Comparison of ENCODE assay signal across 24 cellular contexts in genomic region chr1:98482611-98483010, GRCh38.
A peak's percentile ranks its signal among the peaks of the same experiment; 100 is the strongest.
DNase-seq lines count a peak whose midpoint lies in the region; ATAC-seq, FAIRE-seq and TF ChIP-seq lines count a peak whose summit lies in the region.
"Had no signal": no experiment of that assay in that cellular context is flagged by ENCODE, and none has a peak within 500 bp of the region (broad histone marks: within the 10 kb centered on the region; RNA-seq: fewer than 3 reads in every experiment).

No MANE protein-coding gene starts in this region.

- no peaks in the 10 kb centered on the region for H3K36me3 ChIP-seq in A673 (ENCODE audit: insufficient read depth, low read length, poor library complexity, severe bottlenecking)
- no peaks in the 10 kb centered on the region for H3K36me3 ChIP-seq in PC-9 (ENCODE audit: low read depth)
- H3K36me3 ChIP-seq in neural progenitor cell, result no peaks in the 10 kb centered on the region
- H3K36me3 ChIP-seq in heart left ventricle, result no peaks in the 10 kb centered on the region
- H3K36me3 ChIP-seq: BE2C; BLaER1 treated with 17β-estradiol and CSF1 and Interleukin-3, amounts not matched to agents 10 nM and 100 nM had no signal

- ATAC-seq in heart left ventricle, result no peak
- ATAC-seq: GM12878 had no signal

- BruUV-seq in A673 (replicated peaks; lab: Mats Ljungman, UMichigan) (no TSS peak), PC-9 (replicated peaks; lab: Mats Ljungman, UMichigan) (no TSS peak)

- H3K4me2 ChIP-seq in PC-9 (no peak overlapping the region), neural progenitor cell (no peak overlapping the region)
- H3K4me2 ChIP-seq: BLaER1 treated with 17β-estradiol and CSF1 and Interleukin-3, amounts not matched to agents 10 nM and 100 nM had no signal

- H3K4me1 ChIP-seq in A673 (ENCODE audit: insufficient read depth, low read length, poor library complexity, severe bottlenecking) (peaks cover 6% of the 10 kb centered on the region), PC-9 (replicated peaks; ENCODE audit: insufficient read depth) (no peaks in the 10 kb centered on the region), neural progenitor cell (no peaks in the 10 kb centered on the region), heart left ventricle (no peaks in the 10 kb centered on the region)
- H3K4me1 ChIP-seq: BLaER1 treated with 17β-estradiol and CSF1 and Interleukin-3, amounts not matched to agents 10 nM and 100 nM had no signal

- peak overlapping the region; percentile 28 for H3K27ac Mint-ChIP-seq in neural progenitor cell
- H3K27ac Mint-ChIP-seq in activated naive CD4-positive, alpha-beta T cell treated with anti-CD3 and anti-CD28 coated beads, Interleukin-2, amount 10 ng/mL, durations not matched to agents 7 days and 5 days, result no peak overlapping the region
- H3K27ac Mint-ChIP-seq: CD14-positive monocyte; CD4-positive, alpha-beta T cell; CD8-positive, alpha-beta memory T cell had no signal

- WGBS in heart left ventricle, 4 donors, result 81 to 84% (median 82%) methylated on average over 3 of the region's 3 CpGs

- H3K36me3 Mint-ChIP-seq in neural progenitor cell, result no peaks in the 10 kb centered on the region
- no peaks in the 10 kb centered on the region for H3K36me3 Mint-ChIP-seq in activated naive CD4-positive, alpha-beta T cell treated with anti-CD3 and anti-CD28 coated beads, Interleukin-2, amount 10 ng/mL, durations not matched to agents 7 days and 5 days
- H3K36me3 Mint-ChIP-seq: CD14-positive monocyte; CD8-positive, alpha-beta memory T cell had no signal

- no peak overlapping the region for H3K9ac ChIP-seq in neural progenitor cell
- H3K9ac ChIP-seq: BLaER1 treated with 17β-estradiol and CSF1 and Interleukin-3, amounts not matched to agents 10 nM and 100 nM had no signal

- H3K27me3 ChIP-seq in A673 (replicated peaks; ENCODE audit: insufficient read depth, low read depth, low read length, poor library complexity) (no peaks in the 10 kb centered on the region), PC-9 (ENCODE audit: insufficient read depth, low read depth) (no peaks in the 10 kb centered on the region), neural progenitor cell (no peaks in the 10 kb centered on the region), heart left ventricle (peaks cover 0 to 4% (median 0%) of the 10 kb centered on the region in 9 donors)
- H3K27me3 ChIP-seq: BE2C; BLaER1 treated with 17β-estradiol and CSF1 and Interleukin-3, amounts not matched to agents 10 nM and 100 nM had no signal

- H3F3A ChIP-seq in PC-9 (ENCODE audit: insufficient read depth, low read depth) (no peaks in the 10 kb centered on the region), neural progenitor cell (ENCODE audit: low read depth) (no peaks in the 10 kb centered on the region)

- FAIRE-seq in H54 (lab: Jason Lieb, UNC), result peak; percentile 76
- FAIRE-seq: A204.1, GM12878 had no signal

- H3K4me3 ChIP-seq in A673 (ENCODE audit: low read depth, low read length, poor library complexity, severe bottlenecking), result no peak overlapping the region
- H3K4me3 ChIP-seq in PC-9, result no peak overlapping the region
- H3K4me3 ChIP-seq in neural progenitor cell, result no peak overlapping the region
- H3K4me3 ChIP-seq in heart left ventricle, result no peak overlapping the region
- H3K4me3 ChIP-seq: BLaER1 treated with 17β-estradiol and CSF1 and Interleukin-3, amounts not matched to agents 10 nM and 100 nM; GM12878 had no signal

- H3K9me3 Mint-ChIP-seq in neural progenitor cell, result no peaks in the 10 kb centered on the region
- H3K9me3 Mint-ChIP-seq in activated naive CD4-positive, alpha-beta T cell treated with anti-CD3 and anti-CD28 coated beads, Interleukin-2, amount 10 ng/mL, durations not matched to agents 7 days and 5 days, result no peaks in the 10 kb centered on the region
- H3K9me3 Mint-ChIP-seq: CD14-positive monocyte; CD4-positive, alpha-beta T cell; CD8-positive, alpha-beta memory T cell had no signal

- TF ChIP-seq CTCF in A673 (conservative IDR thresholded peaks at IDR 0.05; ENCODE audit: low read depth, low read length) (no peak), PC-9 (conservative IDR thresholded peaks at IDR 0.05) (no peak), neural progenitor cell (IDR thresholded peaks at IDR 0.05) (no peak), heart left ventricle (IDR thresholded peaks at IDR 0.05) (no peak)

- peak; percentile 25 for DNase-seq in A673 (ENCODE audit: low spot score)
- DNase-seq in H54 (ENCODE audit: insufficient read length, low spot score), result no peak
- no peak for DNase-seq in PC-9
- DNase-seq in neural progenitor cell (ENCODE audit: low spot score), result peak; percentile 20
- no peak for DNase-seq in activated naive CD4-positive, alpha-beta T cell treated with anti-CD3 and anti-CD28 coated beads, Interleukin-2, amount 10 ng/mL, durations not matched to agents 7 days and 5 days
- DNase-seq in heart left ventricle, result no peak
- no peak for DNase-seq in activated CD4-positive, CD25-positive, alpha-beta regulatory T cell (lab: John Stamatoyannopoulos, UW)
- DNase-seq in NCI-H2227 treated with DMSO at 0.1 percent for 48 hours (lab: John Stamatoyannopoulos, UW), result no peak
- DNase-seq: ACHN; AML-193; BE2C; CD4-positive, alpha-beta T cell; CD8-positive, alpha-beta memory T cell; DMS79; EL; GDM1; GOT3; H7; HCEC 1CT had no signal

- 0 out of 2 replicates have a peak overlapping the region, but pooled peaks have one; percentile 12 for H2AFZ ChIP-seq in PC-9
- peak overlapping the region; percentile 11 for H2AFZ ChIP-seq in neural progenitor cell (replicated peaks)

- H3K4me1 Mint-ChIP-seq in neural progenitor cell, result peaks cover 5% of the 10 kb centered on the region
- no peaks in the 10 kb centered on the region for H3K4me1 Mint-ChIP-seq in activated naive CD4-positive, alpha-beta T cell treated with anti-CD3 and anti-CD28 coated beads, Interleukin-2, amount 10 ng/mL, durations not matched to agents 7 days and 5 days
- H3K4me1 Mint-ChIP-seq: CD8-positive, alpha-beta memory T cell had no signal

- H3K79me2 ChIP-seq in PC-9 (ENCODE audit: low read depth), result no peaks in the 10 kb centered on the region
- H3K79me2 ChIP-seq in neural progenitor cell (ENCODE audit: low read depth), result no peaks in the 10 kb centered on the region

- TF ChIP-seq POLR2A in H54 (IDR thresholded peaks at IDR 0.05; ENCODE audit: low read depth, low read length) (no peak), heart left ventricle (IDR thresholded peaks at IDR 0.05) (no peak)

- CTCF ChIA-PET in A673 (lab: Charles Lee) (no interaction called here), PC-9 (lab: Charles Lee) (no interaction called here)
- CTCF ChIA-PET in activated naive CD4-positive, alpha-beta T cell treated with anti-CD3 and anti-CD28 coated beads, Interleukin-2, amount 10 ng/mL, durations not matched to agents 7 days and 5 days (lab: Charles Lee), result no interaction called here

- no peaks in the 10 kb centered on the region for H3K27me3 Mint-ChIP-seq in neural progenitor cell (ENCODE audit: insufficient read depth, low read depth)
- no peaks in the 10 kb centered on the region for H3K27me3 Mint-ChIP-seq in activated naive CD4-positive, alpha-beta T cell treated with anti-CD3 and anti-CD28 coated beads, Interleukin-2, amount 10 ng/mL, durations not matched to agents 7 days and 5 days
- H3K27me3 Mint-ChIP-seq: CD4-positive, alpha-beta T cell had no signal

- POLR2A ChIA-PET in A673 (lab: Charles Lee; ENCODE audit: low non-redundant PET) (no interaction called here), PC-9 (lab: Charles Lee; ENCODE audit: unreplicated experiment) (no interaction called here)

- no peaks in the 10 kb centered on the region for H3K9me3 ChIP-seq in A673 (ENCODE audit: low read depth, low read length, poor library complexity, severe bottlenecking)
- H3K9me3 ChIP-seq in PC-9 (ENCODE audit: insufficient read depth, low read depth), result no peaks in the 10 kb centered on the region
- no peaks in the 10 kb centered on the region for H3K9me3 ChIP-seq in neural progenitor cell (ENCODE audit: low read depth)
- no peaks in the 10 kb centered on the region for H3K9me3 ChIP-seq in heart left ventricle
- H3K9me3 ChIP-seq: BE2C; BLaER1 treated with 17β-estradiol and CSF1 and Interleukin-3, amounts not matched to agents 10 nM and 100 nM had no signal

- no peak overlapping the region for H3K4me3 Mint-ChIP-seq in neural progenitor cell
- no peak overlapping the region for H3K4me3 Mint-ChIP-seq in activated naive CD4-positive, alpha-beta T cell treated with anti-CD3 and anti-CD28 coated beads, Interleukin-2, amount 10 ng/mL, durations not matched to agents 7 days and 5 days
- H3K4me3 Mint-ChIP-seq: CD14-positive monocyte; CD4-positive, alpha-beta T cell; CD8-positive, alpha-beta memory T cell had no signal

- H3K27ac ChIP-seq in A673 (ENCODE audit: low read depth, low read length, poor library complexity, severe bottlenecking) (no peak overlapping the region), PC-9 (no peak overlapping the region), neural progenitor cell (no peak overlapping the region), heart left ventricle (no peak overlapping the region)
- H3K27ac ChIP-seq: 22Rv1; BLaER1 treated with 17β-estradiol and CSF1 and Interleukin-3, amounts not matched to agents 10 nM and 100 nM had no signal

- H4K20me1 ChIP-seq in PC-9 (ENCODE audit: insufficient read depth), result no peaks in the 10 kb centered on the region
- H4K20me1 ChIP-seq in neural progenitor cell (ENCODE audit: low read depth), result no peaks in the 10 kb centered on the region
- H4K20me1 ChIP-seq: BLaER1 treated with 17β-estradiol and CSF1 and Interleukin-3, amounts not matched to agents 10 nM and 100 nM had no signal

- H3K9me2 ChIP-seq in PC-9 (ENCODE audit: insufficient read depth), result peaks cover 3% of the 10 kb centered on the region; the same call in 1 of the 2 replicates

- intact Hi-C loops in A673 (cut with micrococcal nuclease; ENCODE audit: unreplicated experiment), result no loop called here
- intact Hi-C loops in PC-9 (cut with micrococcal nuclease; ENCODE audit: unreplicated experiment), result no loop called here
- intact Hi-C loops in heart left ventricle (cut with DNase I), result loop anchor here in 1 of 10 donors (10.0 kb wide), 1 partner anchor 58 kb away; no protein-coding TSS in a partner anchor

Comparison
In these comparisons a context has a peak if more than half of its experiments do, and no peak if none do; other contexts are left out.
1. DNase-seq: peak in A673 (single experiment) and neural progenitor cell (single experiment); none in H54 (single experiment), PC-9 (0 of 2), activated naive CD4-positive, alpha-beta T cell treated with anti-CD3 and anti-CD28 coated beads, Interleukin-2, amount 10 ng/mL, durations not matched to agents 7 days and 5 days (single experiment), heart left ventricle (0 of 5), activated CD4-positive, CD25-positive, alpha-beta regulatory T cell (0 of 4) and NCI-H2227 treated with DMSO at 0.1 percent for 48 hours (single experiment).